ENCODE assay signal across 8 cellular contexts in genomic region chr1:218521414-218522169, GRCh38.
A peak's percentile ranks its signal among the peaks of the same experiment; 100 is the strongest.
DNase-seq lines count a peak whose midpoint lies in the region; ATAC-seq, FAIRE-seq and TF ChIP-seq lines count a peak whose summit lies in the region.

No MANE protein-coding gene starts in this region.

- POLR2A ChIA-PET in PC-9 (lab: Charles Lee; ENCODE audit: unreplicated experiment), result no interaction called here

- BruUV-seq in PC-9 (replicated peaks; lab: Mats Ljungman, UMichigan), result no TSS peak

- no peak overlapping the region for H3K9ac ChIP-seq in keratinocyte (ENCODE audit: control insufficient read depth, extremely low read depth, insufficient read depth, low read length)

- H3K36me3 ChIP-seq in PC-9 (ENCODE audit: low read depth), result no peaks in the 10 kb centered on the region
- H3K36me3 ChIP-seq in keratinocyte (ENCODE audit: control insufficient read depth in 2 of 2, extremely low read depth in 1 of 2, insufficient read depth in 2 of 2, low read length in 2 of 2), result no peaks in the 10 kb centered on the region

- H4K20me1 ChIP-seq in PC-9 (ENCODE audit: insufficient read depth), result no peaks in the 10 kb centered on the region
- H4K20me1 ChIP-seq in keratinocyte (ENCODE audit: control insufficient read depth, extremely low read depth, insufficient read depth, low read length), result no peaks in the 10 kb centered on the region

- no peaks in the 10 kb centered on the region for H3F3A ChIP-seq in PC-9 (ENCODE audit: insufficient read depth, low read depth)

- FAIRE-seq in A204.1 (lab: Jason Lieb, UNC), result peak; percentile 21
- FAIRE-seq in keratinocyte (lab: Jason Lieb, UNC), result peak; percentile 64
- no peak for FAIRE-seq in H54 (lab: Jason Lieb, UNC)

- H3K9me3 ChIP-seq in PC-9 (ENCODE audit: insufficient read depth, low read depth) (peaks cover 3% of the 10 kb centered on the region; the same call in 1 of the 2 replicates), keratinocyte (ENCODE audit: control insufficient read depth, low read depth, low read length) (no peaks in the 10 kb centered on the region)

- in situ Hi-C loops in astrocyte of the spinal cord (cut with HindIII; ENCODE audit: low sequenced_read_pairs), result no loop called here

- H3K4me2 ChIP-seq in PC-9 (no peak overlapping the region), keratinocyte (ENCODE audit: control insufficient read depth, extremely low read depth, insufficient read depth, low read depth, low read length) (no peak overlapping the region)

- ATAC-seq in HG03442 (IDR thresholded peaks at IDR 0.05; ENCODE audit: unreplicated experiment), result peak; percentile 72

- intact Hi-C loops in PC-9 (cut with micrococcal nuclease; ENCODE audit: unreplicated experiment), result no loop called here

- TF ChIP-seq CTCF in GM12873 (IDR thresholded peaks at IDR 0.05; ENCODE audit: insufficient read depth, low read depth, low read length, missing control alignments) (peak; percentile 70), PC-9 (conservative IDR thresholded peaks at IDR 0.05) (peak; percentile 68), astrocyte of the spinal cord (IDR thresholded peaks at IDR 0.05; ENCODE audit: low read depth, low read length) (peak; percentile 49), keratinocyte (optimal IDR thresholded peaks at IDR 0.05 in 1 of 3, IDR thresholded peaks at IDR 0.05 in 1 of 3, conservative IDR thresholded peaks at IDR 0.05 in 1 of 3; ENCODE audit: extremely low read depth in 1 of 3, insufficient read depth in 2 of 3, low read length in 3 of 3) (peak; percentile 51 to 67 (median 64))

- DNase-seq in PC-9 (no peak), astrocyte of the spinal cord (ENCODE audit: low read depth, low spot score) (peak; percentile 28), keratinocyte (ENCODE audit: low read depth, low spot score) (no peak), H54 (ENCODE audit: insufficient read length, low spot score) (no peak)
- peak; percentile 67 for DNase-seq in stimulated activated CD8-positive, alpha-beta memory T cell treated with anti-CD3 and anti-CD28 coated beads, Interleukin-4, amount 100 ng/mL, for 48 hours

- H3K27me3 ChIP-seq in PC-9 (ENCODE audit: insufficient read depth, low read depth) (no peaks in the 10 kb centered on the region), keratinocyte (ENCODE audit: control insufficient read depth, extremely low read depth, insufficient read depth, low read length) (no peaks in the 10 kb centered on the region)

- H3K4me1 ChIP-seq in PC-9 (replicated peaks; ENCODE audit: insufficient read depth) (0 out of 2 replicates have a peak, but pooled peaks cover 7% of the 10 kb centered on the region), keratinocyte (ENCODE audit: control insufficient read depth, extremely low read depth, insufficient read depth, low read length) (peaks cover 7% of the 10 kb centered on the region)

- H3K9me1 ChIP-seq in keratinocyte (ENCODE audit: control insufficient read depth, extremely low read depth, insufficient read depth, low read length), result no peaks in the 10 kb centered on the region

- dilution Hi-C loops in keratinocyte (cut with MboI; ENCODE audit: extremely low pct_ligation_motif_present, low sequenced_read_pairs), result no loop called here

- H3K79me2 ChIP-seq in PC-9 (ENCODE audit: low read depth) (no peaks in the 10 kb centered on the region), keratinocyte (ENCODE audit: control insufficient read depth, insufficient read depth, low read length) (no peaks in the 10 kb centered on the region)

- H2AFZ ChIP-seq in PC-9 (no peak overlapping the region), keratinocyte (ENCODE audit: control insufficient read depth, low read length) (no peak overlapping the region)

- no peak for TF ChIP-seq POLR2A in H54 (IDR thresholded peaks at IDR 0.05; ENCODE audit: low read depth, low read length)

- no peaks in the 10 kb centered on the region for H3K9me2 ChIP-seq in PC-9 (ENCODE audit: insufficient read depth)

- H3K27ac ChIP-seq in PC-9 (no peak overlapping the region), keratinocyte (ENCODE audit: control insufficient read depth, insufficient read depth, low read length) (no peak overlapping the region)

- H3K4me3 ChIP-seq in PC-9, result no peak overlapping the region
- no peak overlapping the region for H3K4me3 ChIP-seq in astrocyte of the spinal cord (ENCODE audit: low read depth, low read length)
- no peak overlapping the region for H3K4me3 ChIP-seq in keratinocyte (ENCODE audit: control insufficient read depth in 2 of 3, extremely low read depth in 1 of 3, insufficient read depth in 2 of 3, low read depth in 1 of 3, low read length in 3 of 3)

- CTCF ChIA-PET in PC-9 (lab: Charles Lee), result no interaction called here

Comparison
In these comparisons a context has a peak if more than half of its experiments do, and no peak if none do; other contexts are left out.
1. DNase-seq: peak in astrocyte of the spinal cord (single experiment) and stimulated activated CD8-positive, alpha-beta memory T cell treated with anti-CD3 and anti-CD28 coated beads, Interleukin-4, amount 100 ng/mL, for 48 hours (single experiment); none in PC-9 (0 of 2), keratinocyte (single experiment) and H54 (single experiment).
2. Peak in every context shown above with its lines, with median percentiles within 50 percentile points of each other: CTCF ChIP-seq.